Comparison of ENCODE assay signal across 1 cellular context in the genomic region with DNA sequence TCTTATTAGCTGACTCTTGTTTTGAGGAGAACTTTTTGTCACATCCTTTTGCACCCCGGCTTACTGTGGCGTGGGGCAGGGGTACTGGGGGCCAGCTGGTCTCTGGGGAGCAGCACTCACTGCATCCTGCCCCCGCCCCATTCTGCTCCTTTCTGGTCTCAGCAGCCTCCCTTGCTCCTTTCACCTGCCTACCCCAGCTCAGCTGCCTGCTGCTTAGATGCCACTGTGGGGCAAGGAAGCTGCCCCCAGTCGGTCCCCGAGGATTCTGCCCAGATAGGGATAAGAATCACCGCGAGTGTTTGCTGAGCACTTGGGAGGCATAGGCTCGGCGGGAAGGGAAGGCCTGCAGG.
TF ChIP-seq lines count a peak whose summit lies in the region.

No MANE protein-coding gene starts in this region.

TF ChIP-seq in IMR-90, 13 proteins besides CTCF, POLR2A, EP300 and RAD21 (continued from another document):
- TF ChIP-seq CEBPB (IDR thresholded peaks at IDR 0.05; ENCODE audit: low read depth, low read length), result no peak
- TF ChIP-seq RFX5 (IDR thresholded peaks at IDR 0.05; ENCODE audit: low read depth, low read length), result no peak
- TF ChIP-seq NFE2L2 (IDR thresholded peaks at IDR 0.05; ENCODE audit: low read depth, low read length), result no peak
- no peak for TF ChIP-seq CHD1 (IDR thresholded peaks at IDR 0.05; ENCODE audit: low read depth, low read length)
- no peak for TF ChIP-seq MAFK (IDR thresholded peaks at IDR 0.05; ENCODE audit: low read depth, low read length)
- TF ChIP-seq, protein P1, sequence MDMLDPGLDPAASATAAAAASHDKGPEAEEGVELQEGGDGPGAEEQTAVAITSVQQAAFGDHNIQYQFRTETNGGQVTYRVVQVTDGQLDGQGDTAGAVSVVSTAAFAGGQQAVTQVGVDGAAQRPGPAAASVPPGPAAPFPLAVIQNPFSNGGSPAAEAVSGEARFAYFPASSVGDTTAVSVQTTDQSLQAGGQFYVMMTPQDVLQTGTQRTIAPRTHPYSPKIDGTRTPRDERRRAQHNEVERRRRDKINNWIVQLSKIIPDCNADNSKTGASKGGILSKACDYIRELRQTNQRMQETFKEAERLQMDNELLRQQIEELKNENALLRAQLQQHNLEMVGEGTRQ (IDR thresholded peaks at IDR 0.05; ENCODE audit: low read depth, low read length), result no peak
- no peak for TF ChIP-seq ELK1 (IDR thresholded peaks at IDR 0.05; ENCODE audit: borderline replicate concordance, low read depth, low read length)
- no peak for TF ChIP-seq MAZ (IDR thresholded peaks at IDR 0.05; ENCODE audit: borderline replicate concordance, low read depth, low read length)
- no peak for TF ChIP-seq MXI1 (IDR thresholded peaks at IDR 0.05; ENCODE audit: borderline replicate concordance, low read depth, low read length)
- no peak for TF ChIP-seq RCOR1 (IDR thresholded peaks at IDR 0.05; ENCODE audit: insufficient replicate concordance, low read length)
- no peak for TF ChIP-seq BHLHE40 (IDR thresholded peaks at IDR 0.05; ENCODE audit: low read depth, low read length)
- TF ChIP-seq SMC3 (IDR thresholded peaks at IDR 0.05; ENCODE audit: low read depth, low read length), result no peak
